In genomic region chr3:118541791-118542190, GRCh38 we compare ENCODE assay signal across 21 cellular contexts.
"Had no signal": no experiment of that assay in that cellular context is flagged by ENCODE, and none has a peak within 500 bp of the region (broad histone marks: within the 10 kb centered on the region; RNA-seq: fewer than 3 reads in every experiment).

No MANE protein-coding gene starts in this region.

- H3K27ac Mint-ChIP-seq: activated CD8-positive, alpha-beta T cell treated with anti-CD3 and anti-CD28 coated beads, Interleukin-2, amount 10 ng/mL, durations not matched to agents 7 days and 5 days; activated naive CD8-positive, alpha-beta T cell treated with anti-CD3 and anti-CD28 coated beads, Interleukin-2, amount 10 ng/mL, durations not matched to agents 7 days and 5 days; T-helper 1 cell treated with Interleukin-12 subunit alpha and Interleukin-12 subunit beta and Interleukin-4 antibody, amounts not matched to agents 30 μg/mL and 1 μg/mL, for 36 hours had no signal

- H3K9me3 ChIP-seq: adrenal gland had no signal

- H3K4me1 Mint-ChIP-seq: activated naive CD8-positive, alpha-beta T cell treated with anti-CD3 and anti-CD28 coated beads, Interleukin-2, amount 10 ng/mL, durations not matched to agents 7 days and 5 days had no signal

- H3K4me3 ChIP-seq: adrenal gland had no signal

- H3K4me3 Mint-ChIP-seq: activated CD8-positive, alpha-beta T cell treated with anti-CD3 and anti-CD28 coated beads, Interleukin-2, amount 10 ng/mL, durations not matched to agents 7 days and 5 days; activated naive CD8-positive, alpha-beta T cell treated with anti-CD3 and anti-CD28 coated beads, Interleukin-2, amount 10 ng/mL, durations not matched to agents 7 days and 5 days; T-helper 1 cell treated with Interleukin-12 subunit alpha and Interleukin-12 subunit beta and Interleukin-4 antibody, amounts not matched to agents 30 μg/mL and 1 μg/mL, for 36 hours had no signal

- H3K36me3 Mint-ChIP-seq: activated naive CD8-positive, alpha-beta T cell treated with anti-CD3 and anti-CD28 coated beads, Interleukin-2, amount 10 ng/mL, durations not matched to agents 7 days and 5 days had no signal

- FAIRE-seq: RCC 7860 had no signal

- H3K9me3 Mint-ChIP-seq: activated naive CD8-positive, alpha-beta T cell treated with anti-CD3 and anti-CD28 coated beads, Interleukin-2, amount 10 ng/mL, durations not matched to agents 7 days and 5 days; T-helper 1 cell treated with Interleukin-12 subunit alpha and Interleukin-12 subunit beta and Interleukin-4 antibody, amounts not matched to agents 30 μg/mL and 1 μg/mL, for 36 hours had no signal

- H3K4me1 ChIP-seq: adrenal gland had no signal

- H3K27me3 ChIP-seq: adrenal gland had no signal

- H3K27me3 Mint-ChIP-seq: activated naive CD8-positive, alpha-beta T cell treated with anti-CD3 and anti-CD28 coated beads, Interleukin-2, amount 10 ng/mL, durations not matched to agents 7 days and 5 days had no signal

- H3K27ac ChIP-seq: adrenal gland had no signal

- DNase-seq: activated CD4-positive, alpha-beta T cell treated with anti-CD3 and anti-CD28 coated beads for 48 hours; activated CD4-positive, alpha-beta T cell treated with anti-CD3 and anti-CD28 coated beads, Interleukin-2, amount 50 U/mL, for 4 hours; activated CD4-positive, CD25-positive, alpha-beta regulatory T cell treated with anti-CD3 and anti-CD28 coated beads, Interleukin-2, amount 50 U/mL, for 72 hours; activated CD8-positive, alpha-beta memory T cell treated with anti-CD3 and anti-CD28 coated beads, Interleukin-2, amount 50 U/mL, for 48 hours; activated CD8-positive, alpha-beta T cell treated with anti-CD3 and anti-CD28 coated beads, Interleukin-2, amount 10 ng/mL, durations not matched to agents 7 days and 5 days; activated naive CD4-positive, alpha-beta T cell treated with anti-CD3 and anti-CD28 coated beads, Interleukin-2, amount 50 U/mL, for 16 hours; activated naive CD8-positive, alpha-beta T cell treated with anti-CD3 and anti-CD28 coated beads, Interleukin-2, amount 10 ng/mL, durations not matched to agents 7 days and 5 days; activated T-cell treated with anti-CD3 and anti-CD28 coated beads, Interleukin-2, amount 50 U/mL, for 1 hour; adrenal gland; anterior cingulate cortex; MM.1S; NCI-H1105; NCI-H1436 treated with DMSO at 0.1 percent for 48 hours; NCI-H187; NCI-H2081; NCI-H510A treated with DMSO at 0.1 percent for 48 hours; NCI-H69; PC-3; SHP77 treated with DMSO at 0.1 percent for 48 hours had no signal

- ATAC-seq: activated CD8-positive, alpha-beta T cell treated with anti-CD3 and anti-CD28 coated beads, Interleukin-2, amount 10 ng/mL, durations not matched to agents 7 days and 5 days; PC-3 had no signal

- H3K36me3 ChIP-seq: adrenal gland had no signal
